Comparison of ENCODE assay signal across 2 cellular contexts in the genomic region with DNA sequence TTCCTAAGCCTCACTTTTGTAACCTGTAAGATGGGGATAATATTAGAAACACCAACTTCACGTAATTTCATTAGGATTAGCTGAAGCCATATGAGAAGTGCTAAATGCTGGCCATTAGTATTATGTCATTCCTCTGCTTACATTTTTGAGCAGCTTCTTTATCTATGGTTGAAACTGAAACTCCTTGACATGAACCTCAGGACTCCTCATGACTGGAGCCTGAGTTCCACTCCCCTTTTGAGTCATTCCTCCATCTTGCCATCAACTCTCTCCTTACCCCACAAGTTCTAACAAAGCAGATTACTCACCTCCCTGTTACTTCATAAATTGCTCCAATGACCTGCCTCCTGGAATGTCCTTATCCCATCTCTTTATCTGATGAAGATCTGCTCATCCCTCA.
TF ChIP-seq lines count a peak whose summit lies in the region.

No MANE protein-coding gene starts in this region.

TF ChIP-seq in SK-N-SH, 30 proteins besides CTCF, POLR2A, EP300 and RAD21 (continued from another document):
- TF ChIP-seq SMC3 (IDR thresholded peaks at IDR 0.05; ENCODE audit: low read depth, low read length) (no peak), MAX (IDR thresholded peaks at IDR 0.05; ENCODE audit: low read depth) (no peak)
TF ChIP-seq in SK-N-SH: peak in this region for 0.

TF ChIP-seq in SK-N-SH treated with all-trans-retinoic acid at 6 μM for 48 hours, 23 proteins besides CTCF, POLR2A, EP300 and RAD21 (continued from another document):
- TF ChIP-seq ARNTL (CRISPR knock-in tag; IDR thresholded peaks at IDR 0.05; ENCODE audit: borderline replicate concordance, low read depth) = no peak
- TF ChIP-seq, protein P1, sequence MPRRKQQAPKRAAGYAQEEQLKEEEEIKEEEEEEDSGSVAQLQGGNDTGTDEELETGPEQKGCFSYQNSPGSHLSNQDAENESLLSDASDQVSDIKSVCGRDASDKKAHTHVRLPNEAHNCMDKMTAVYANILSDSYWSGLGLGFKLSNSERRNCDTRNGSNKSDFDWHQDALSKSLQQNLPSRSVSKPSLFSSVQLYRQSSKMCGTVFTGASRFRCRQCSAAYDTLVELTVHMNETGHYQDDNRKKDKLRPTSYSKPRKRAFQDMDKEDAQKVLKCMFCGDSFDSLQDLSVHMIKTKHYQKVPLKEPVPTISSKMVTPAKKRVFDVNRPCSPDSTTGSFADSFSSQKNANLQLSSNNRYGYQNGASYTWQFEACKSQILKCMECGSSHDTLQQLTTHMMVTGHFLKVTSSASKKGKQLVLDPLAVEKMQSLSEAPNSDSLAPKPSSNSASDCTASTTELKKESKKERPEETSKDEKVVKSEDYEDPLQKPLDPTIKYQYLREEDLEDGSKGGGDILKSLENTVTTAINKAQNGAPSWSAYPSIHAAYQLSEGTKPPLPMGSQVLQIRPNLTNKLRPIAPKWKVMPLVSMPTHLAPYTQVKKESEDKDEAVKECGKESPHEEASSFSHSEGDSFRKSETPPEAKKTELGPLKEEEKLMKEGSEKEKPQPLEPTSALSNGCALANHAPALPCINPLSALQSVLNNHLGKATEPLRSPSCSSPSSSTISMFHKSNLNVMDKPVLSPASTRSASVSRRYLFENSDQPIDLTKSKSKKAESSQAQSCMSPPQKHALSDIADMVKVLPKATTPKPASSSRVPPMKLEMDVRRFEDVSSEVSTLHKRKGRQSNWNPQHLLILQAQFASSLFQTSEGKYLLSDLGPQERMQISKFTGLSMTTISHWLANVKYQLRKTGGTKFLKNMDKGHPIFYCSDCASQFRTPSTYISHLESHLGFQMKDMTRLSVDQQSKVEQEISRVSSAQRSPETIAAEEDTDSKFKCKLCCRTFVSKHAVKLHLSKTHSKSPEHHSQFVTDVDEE (CRISPR knock-in tag; IDR thresholded peaks at IDR 0.05) = no peak
